Comparison of ENCODE assay signal across 1 cellular context in genomic region chr4:8442596-8443358, GRCh38.
TF ChIP-seq lines count a peak whose summit lies in the region.

No MANE protein-coding gene starts in this region.

TF ChIP-seq in A549, 52 proteins besides CTCF, POLR2A, EP300 and RAD21:
- TF ChIP-seq HOXA7 (CRISPR knock-in tag; IDR thresholded peaks at IDR 0.05) (no peak), NFE2L2 (conservative IDR thresholded peaks at IDR 0.05; ENCODE audit: low read length) (no peak), REST (IDR thresholded peaks at IDR 0.05) (no peak), HEYL (CRISPR knock-in tag; IDR thresholded peaks at IDR 0.05) (no peak), HES2 (IDR thresholded peaks at IDR 0.05) (no peak), POLR2AphosphoS2 (conservative IDR thresholded peaks at IDR 0.05; ENCODE audit: low read length) (no peak), HOXB13 (CRISPR knock-in tag; IDR thresholded peaks at IDR 0.05; ENCODE audit: low read depth) (no peak), RARB (CRISPR knock-in tag; IDR thresholded peaks at IDR 0.05) (no peak), EHMT2 (IDR thresholded peaks at IDR 0.05; ENCODE audit: low read depth) (no peak), FOSL2 (IDR thresholded peaks at IDR 0.05) (no peak), FOSL2 (CRISPR knock-in tag; IDR thresholded peaks at IDR 0.05) (no peak), CEBPB (IDR thresholded peaks at IDR 0.05) (no peak), RNF2 (IDR thresholded peaks at IDR 0.05; ENCODE audit: borderline replicate concordance, low read depth) (no peak)
